ENCODE assay signal across 8 cellular contexts in the genomic region with DNA sequence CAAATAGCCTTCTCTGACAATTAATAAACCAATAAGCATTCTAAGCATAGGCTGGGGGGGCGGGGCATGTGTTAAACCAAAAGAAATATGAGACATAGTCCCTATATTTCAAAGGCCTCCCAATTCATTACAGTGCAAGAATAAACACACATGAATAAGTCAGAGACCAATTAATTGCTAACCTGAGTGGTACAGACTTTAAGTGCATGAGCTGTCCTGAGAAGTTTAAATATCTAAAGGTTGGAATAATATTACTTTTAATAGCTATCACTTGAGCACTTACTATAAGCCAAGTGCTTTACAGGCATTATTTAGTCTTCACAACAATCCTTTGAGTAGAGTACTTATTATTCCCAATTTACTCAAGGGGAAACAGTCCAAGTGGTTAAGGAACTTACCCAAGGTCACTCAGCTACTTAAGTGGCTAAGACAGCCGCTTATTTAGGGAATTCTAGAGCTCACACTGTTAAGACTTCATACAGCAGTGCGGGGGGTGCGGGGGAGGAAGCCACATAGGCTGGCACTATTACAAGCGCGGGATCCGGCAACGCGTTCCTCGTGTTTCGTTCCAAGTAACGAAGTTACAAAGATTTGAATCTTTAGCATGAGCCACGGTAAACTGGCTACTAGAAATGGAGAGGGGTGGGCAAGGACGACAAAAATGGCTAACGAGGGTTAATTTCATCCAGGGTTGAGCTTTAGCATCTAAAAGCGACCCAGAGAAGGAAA. TPM values are rescaled to one million over a fixed set of nuclear protein-coding genes. Genes with fewer than 3 reads are reported as not detected.
DNase-seq lines count a peak whose midpoint lies in the region; ATAC-seq and TF ChIP-seq lines count a peak whose summit lies in the region.

No MANE protein-coding gene starts in this region.

- peaks cover 5% of the 10 kb centered on the region for H3K36me3 Mint-ChIP-seq in Caco-2 (ENCODE audit: insufficient read depth, unreplicated experiment)
- H3K36me3 Mint-ChIP-seq in activated naive CD4-positive, alpha-beta T cell treated with anti-CD3 and anti-CD28 coated beads, Interleukin-2, amount 50 U/mL, for 72 hours, result peaks cover 7 to 17% of the 10 kb centered on the region in 2 donors

- POLR2A ChIA-PET in Caco-2 (lab: Charles Lee), result interaction anchor here (0.5 kb wide), 1 partner anchor 54 kb away, joined by 3 read pairs; no protein-coding TSS in a partner anchor

- DNase-seq in Caco-2, result no peak
- DNase-seq in Kasumi-1 (lab: John Stamatoyannopoulos, UW), result peak; percentile 2 to 8
- DNase-seq in activated naive CD4-positive, alpha-beta T cell treated with anti-CD3 and anti-CD28 coated beads, Interleukin-2, amount 50 U/mL, for 72 hours (ENCODE audit: low spot score in 2 of 2), result peak in 1 of 2 donors; percentile 2
- DNase-seq in stimulated activated CD4-positive, alpha-beta T cell treated with anti-CD3 and anti-CD28 coated beads, Interleukin-4, amount 100 ng/mL, for 1 hour, result peak; percentile 19
- DNase-seq in NCI-H526 treated with DMSO at 0.1 percent for 48 hours (lab: John Stamatoyannopoulos, UW), result no peak
- DNase-seq in SW 1271 (lab: John Stamatoyannopoulos, UW), result no peak

- H3K4me3 Mint-ChIP-seq in Caco-2 (ENCODE audit: unreplicated experiment), result peak overlapping the region; percentile 94

- H3K4me1 ChIP-seq in Caco-2 (no peaks in the 10 kb centered on the region; the same call in 1 of the 2 replicates), iPS-20b (ENCODE audit: insufficient read depth, low read length) (no peaks in the 10 kb centered on the region; the same call in 1 of the 2 replicates)

- BruUV-seq in Caco-2 (replicated peaks; lab: Mats Ljungman, UMichigan), result no TSS peak

- peak overlapping the region; percentile 95 for H3K9ac ChIP-seq in iPS-20b (ENCODE audit: low read depth, low read length)

- no peak for ATAC-seq in activated naive CD4-positive, alpha-beta T cell treated with anti-CD3 and anti-CD28 coated beads, Interleukin-2, amount 50 U/mL, for 72 hours
- no peak for ATAC-seq in GM18519 (IDR thresholded peaks at IDR 0.05; ENCODE audit: low FRiP score, unreplicated experiment)

- H3K4me1 Mint-ChIP-seq in Caco-2 (ENCODE audit: low read depth, unreplicated experiment), result no peaks in the 10 kb centered on the region

- no peaks in the 10 kb centered on the region for H3K9me3 Mint-ChIP-seq in Caco-2 (ENCODE audit: unreplicated experiment)
- no peaks in the 10 kb centered on the region for H3K9me3 Mint-ChIP-seq in activated naive CD4-positive, alpha-beta T cell treated with anti-CD3 and anti-CD28 coated beads, Interleukin-2, amount 50 U/mL, for 72 hours

- peak overlapping the region; percentile 63 for H3K4me3 ChIP-seq in Caco-2 (ENCODE audit: low read depth, low read length)
- H3K4me3 ChIP-seq in iPS-20b (ENCODE audit: low read length), result peak overlapping the region; percentile 92

- no peaks in the 10 kb centered on the region for H3K27me3 ChIP-seq in Caco-2 (replicated peaks; ENCODE audit: control insufficient read depth, insufficient read depth, low read length)
- no peaks in the 10 kb centered on the region for H3K27me3 ChIP-seq in iPS-20b (ENCODE audit: insufficient read depth, low read length)

- H3K36me3 ChIP-seq in Caco-2 (ENCODE audit: control insufficient read depth, insufficient read depth, low read length), result no peaks in the 10 kb centered on the region
- no peaks in the 10 kb centered on the region for H3K36me3 ChIP-seq in iPS-20b (ENCODE audit: insufficient read depth, low read depth, low read length)

- H3K27ac Mint-ChIP-seq in Caco-2 (ENCODE audit: unreplicated experiment), result peak overlapping the region; percentile 99
- peak overlapping the region; percentile 96 to 97 for H3K27ac Mint-ChIP-seq in activated naive CD4-positive, alpha-beta T cell treated with anti-CD3 and anti-CD28 coated beads, Interleukin-2, amount 50 U/mL, for 72 hours

- intact Hi-C loops in Caco-2 (cut with micrococcal nuclease; ENCODE audit: unreplicated experiment), result loop anchor here (5.0 kb wide), 1 partner anchor 279 kb away; no protein-coding TSS in a partner anchor

- H3K9me3 ChIP-seq in Caco-2 (no peaks in the 10 kb centered on the region), iPS-20b (ENCODE audit: insufficient read depth, low read depth, low read length) (no peaks in the 10 kb centered on the region)

- no peaks in the 10 kb centered on the region for H3K27me3 Mint-ChIP-seq in Caco-2 (ENCODE audit: insufficient read depth, unreplicated experiment)

- H3K27ac ChIP-seq in iPS-20b (ENCODE audit: low read length), result no peak overlapping the region

- CTCF ChIA-PET in Caco-2 (lab: Charles Lee), result interaction anchor here (0.8 kb wide), 1 partner anchor 46 kb away, joined by 6 read pairs; no protein-coding TSS in a partner anchor

- TF ChIP-seq CTCF in Caco-2 (IDR thresholded peaks at IDR 0.05; ENCODE audit: insufficient read depth in 1 of 2, low read depth in 1 of 2, low read length in 1 of 2, severe bottlenecking in 1 of 2, unreplicated experiment in 1 of 2), result no peak

RNA-seq across cellular contexts. Expression of a gene that starts 1.4 kb away (rescaled TPM):
- total RNA-seq in Caco-2 (2022), result 79.9 and 85.4 TPM in 2 replicates
- 100 to 1,000 TPM in 1 of 2 donors, 10 to 100 TPM in 1; 98.0 to 101 TPM for total RNA-seq in activated naive CD4-positive, alpha-beta T cell treated with anti-CD3 and anti-CD28 coated beads, Interleukin-2, amount 50 U/mL, for 72 hours

Comparison
In these comparisons a context has a peak if more than half of its experiments do, and no peak if none do; other contexts are left out.
1. DNase-seq: peak in Kasumi-1 (2 of 2) and stimulated activated CD4-positive, alpha-beta T cell treated with anti-CD3 and anti-CD28 coated beads, Interleukin-4, amount 100 ng/mL, for 1 hour (single experiment); none in Caco-2 (0 of 2), NCI-H526 treated with DMSO at 0.1 percent for 48 hours (single experiment) and SW 1271 (0 of 2).